Comparison of ENCODE assay signal across 9 cellular contexts in genomic region chr16:3235856-3236669, GRCh38. TPM values are rescaled to one million over a fixed set of nuclear protein-coding genes. Genes with fewer than 3 reads are reported as not detected.
A peak's percentile ranks its signal among the peaks of the same experiment; 100 is the strongest.
DNase-seq lines count a peak whose midpoint lies in the region; ATAC-seq and TF ChIP-seq lines count a peak whose summit lies in the region.
"Had no signal": no experiment of that assay in that cellular context is flagged by ENCODE, and none has a peak within 500 bp of the region (broad histone marks: within the 10 kb centered on the region; RNA-seq: fewer than 3 reads in every experiment).

No MANE protein-coding gene starts in this region.

- no peak overlapping the region for H3K4me3 ChIP-seq in epithelial cell of esophagus (ENCODE audit: low read length)

- H3K79me1 ChIP-seq in H9 (ENCODE audit: insufficient read depth, low read depth, low read length, poor library complexity, severe bottlenecking), result peaks cover 3% of the 10 kb centered on the region

- H4K20me1 ChIP-seq in H9 (ENCODE audit: control insufficient read depth, insufficient read depth, insufficient read length), result no peaks in the 10 kb centered on the region

- H2BK20ac ChIP-seq in H9 (ENCODE audit: low read depth, low read length, poor library complexity, severe bottlenecking), result no peak overlapping the region

- no peaks in the 10 kb centered on the region for H3K79me2 ChIP-seq in H9 (ENCODE audit: insufficient read depth, low read length)

- WGBS in H9 (ENCODE audit: extremely low coverage, insufficient read length, low lambda C conversion rate), result no CpG with 5 or more reads among the region's 29 CpGs

- H3K23ac ChIP-seq in H9 (ENCODE audit: insufficient read length, low read depth, low read length), result no peak overlapping the region

- no peak; the same call in 1 of the 2 replicates for ATAC-seq in WTC11
- ATAC-seq in HG03521 (IDR thresholded peaks at IDR 0.05; ENCODE audit: unreplicated experiment), result no peak
- ATAC-seq in activated CD4-positive, CD25-positive, alpha-beta regulatory T cell treated with anti-CD3 and anti-CD28 coated beads, Interleukin-2, amount 50 U/mL, for 24 hours, result no peak
- ATAC-seq in GM19452 (IDR thresholded peaks at IDR 0.05; ENCODE audit: unreplicated experiment), result no peak

- H3K27me3 Mint-ChIP-seq in H9 (ENCODE audit: low read depth) (peaks cover 7% of the 10 kb centered on the region), WTC11 (ENCODE audit: low read depth) (peaks cover 14% of the 10 kb centered on the region)

- H3K56ac ChIP-seq in H9 (ENCODE audit: insufficient read length, low read depth, low read length), result no peak overlapping the region

- H2BK15ac ChIP-seq in H9 (ENCODE audit: low read depth, low read length), result 0 out of 2 replicates have a peak overlapping the region, but pooled peaks have one; percentile 37

- DNase-seq in H9, result peak; percentile 72
- peak; percentile 59 for DNase-seq in WTC11 (ENCODE audit: low spot score)
- peak; percentile 34 for DNase-seq in epithelial cell of esophagus (ENCODE audit: low read depth)
- DNase-seq in stimulated activated CD4-positive, alpha-beta T cell treated with anti-CD3 and anti-CD28 coated beads, Interleukin-15, amount 100 ng/mL, for 24 hours, result peak; percentile 47
- no peak for DNase-seq in NCI-H446 (lab: John Stamatoyannopoulos, UW)

- H3T11ph ChIP-seq in H9 (ENCODE audit: low read length), result no peak overlapping the region

- no peak overlapping the region for H4K91ac ChIP-seq in H9 (ENCODE audit: insufficient read length, low read depth, low read length)

- H3K36me3 Mint-ChIP-seq in H9 (ENCODE audit: insufficient read depth in 1 of 3, low read depth in 3 of 3), result peaks cover 25 to 30% (median 26%) of the 10 kb centered on the region in 3 experiments
- H3K36me3 Mint-ChIP-seq in WTC11, result peaks cover 29% of the 10 kb centered on the region

- no peak overlapping the region for H3K18ac ChIP-seq in H9 (ENCODE audit: insufficient read length, low read depth, low read length)

- no peak overlapping the region for H3K4ac ChIP-seq in H9 (ENCODE audit: low read depth, low read length)

- no peaks in the 10 kb centered on the region for H3K27me3 ChIP-seq in H9 (ENCODE audit: insufficient read depth, low read length)

- POLR2A ChIA-PET in WTC11 (lab: Charles Lee), result no interaction called here

- H3K27ac ChIP-seq in H9 (ENCODE audit: insufficient read length, low read depth, low read length), result no peak overlapping the region

- H2BK5ac ChIP-seq in H9 (ENCODE audit: insufficient read length, low read length), result no peak overlapping the region

- H2AK5ac ChIP-seq in H9 (ENCODE audit: insufficient read length, low read length), result no peak overlapping the region

- H3K4me1 ChIP-seq in H9 (ENCODE audit: insufficient read depth, low read length), result no peaks in the 10 kb centered on the region

- H4K8ac ChIP-seq in H9 (replicated peaks; ENCODE audit: insufficient read length, low read depth, low read length), result no peak overlapping the region

- H2BK120ac ChIP-seq in H9 (ENCODE audit: low read depth, low read length, poor library complexity, severe bottlenecking), result no peak overlapping the region

- TF ChIP-seq CTCF in H9 (conservative IDR thresholded peaks at IDR 0.05) (no peak), WTC11 (IDR thresholded peaks at IDR 0.05) (no peak), epithelial cell of esophagus (IDR thresholded peaks at IDR 0.05; ENCODE audit: insufficient read depth, low read depth, low read length, missing control alignments) (no peak)

- H3K23me2 ChIP-seq in H9 (ENCODE audit: insufficient read length, low read depth, low read length, poor library complexity, severe bottlenecking), result no peaks in the 10 kb centered on the region

- no peak overlapping the region for H2AFZ ChIP-seq in H9 (ENCODE audit: low read length)

- H3K4me2 ChIP-seq in H9 (ENCODE audit: insufficient read depth, insufficient read length, low read length), result no peak overlapping the region

- H3K9me3 ChIP-seq in H9 (ENCODE audit: control insufficient read depth, low read depth, low read length), result no peaks in the 10 kb centered on the region

- H3K9me3 Mint-ChIP-seq in H9 (peaks cover 39 to 45% of the 10 kb centered on the region in 2 experiments), WTC11 (peaks cover 34% of the 10 kb centered on the region)

- H3K4me1 Mint-ChIP-seq in H9 (peaks cover 10 to 13% of the 10 kb centered on the region in 2 experiments), WTC11 (peaks cover 7% of the 10 kb centered on the region)

- H3K9ac ChIP-seq in H9 (ENCODE audit: extremely low read depth, insufficient read length, low read length), result no peak overlapping the region

- no peak overlapping the region for H2BK12ac ChIP-seq in H9 (ENCODE audit: insufficient read length, low read depth, low read length)

- no peak overlapping the region for H4K5ac ChIP-seq in H9 (ENCODE audit: insufficient read length, low read depth, low read length)

- CTCF ChIA-PET in WTC11 (lab: Charles Lee), result no interaction called here

- no peak overlapping the region for H3K14ac ChIP-seq in H9 (ENCODE audit: insufficient read depth, low read length)

- H3K27ac Mint-ChIP-seq in H9 (peak overlapping the region in 1 of 3 experiments; percentile 54; a peak in 1 of 7 replicates), WTC11 (no peak overlapping the region; the same call in 1 of the 2 replicates)

- peak overlapping the region; percentile 42 to 75 for H3K4me3 Mint-ChIP-seq in H9
- H3K4me3 Mint-ChIP-seq in WTC11, result peak overlapping the region; percentile 50

TF ChIP-seq in WTC11, 78 proteins besides CTCF, POLR2A, EP300 and RAD21 (continues in another document):
- TF ChIP-seq ZMAT4 (CRISPR knock-in tag; IDR thresholded peaks at IDR 0.05) (no peak), CREB1 (CRISPR knock-in tag; IDR thresholded peaks at IDR 0.05) (no peak), TCF7 (CRISPR knock-in tag; IDR thresholded peaks at IDR 0.05; ENCODE audit: low read depth) (no peak), SOX15 (CRISPR knock-in tag; IDR thresholded peaks at IDR 0.05) (no peak), GRHL2 (CRISPR knock-in tag; IDR thresholded peaks at IDR 0.05; ENCODE audit: insufficient replicate concordance, severe bottlenecking) (no peak), FOXP4 (CRISPR knock-in tag; IDR thresholded peaks at IDR 0.05) (no peak), ZBTB21 (CRISPR knock-in tag; IDR thresholded peaks at IDR 0.05; ENCODE audit: borderline replicate concordance) (no peak), EMX1 (CRISPR knock-in tag; IDR thresholded peaks at IDR 0.05) (no peak), TP53 (CRISPR knock-in tag; IDR thresholded peaks at IDR 0.05) (no peak), HMGA2 (CRISPR knock-in tag; IDR thresholded peaks at IDR 0.05) (no peak), ZNF423 (CRISPR knock-in tag; IDR thresholded peaks at IDR 0.05) (no peak), NR1H2 (CRISPR knock-in tag; IDR thresholded peaks at IDR 0.05) (no peak), ATF6 (CRISPR knock-in tag; IDR thresholded peaks at IDR 0.05) (no peak)

RNA-seq across cellular contexts. Expression of gene ZNF200, which starts 1.1 kb away (rescaled TPM):
- total RNA-seq in H9 (2021), result 14.8 and 14.9 TPM in 2 replicates
- total RNA-seq in WTC11 (2021), result 6.8 to 9.7 TPM (median 7.2 TPM) in 3 replicates

RNA-seq across cellular contexts. Expression of gene MEFV, which starts 20.4 kb away (rescaled TPM):
- not detected in 2 replicates for total RNA-seq in H9 (2021)
- total RNA-seq in WTC11 (2021), result 0.09 to 0.21 TPM (median 0.14 TPM) in 3 replicates

RNA-seq across cellular contexts. Expression of gene ZNF263, which starts 47.2 kb away (rescaled TPM):
- total RNA-seq in H9 (2021) (35.7 and 36.3 TPM in 2 replicates), WTC11 (2021) (24.9 to 29.5 TPM (median 27.8 TPM) in 3 replicates)

RNA-seq across cellular contexts. Expression of gene OR1F1, which starts 48.1 kb away (rescaled TPM):
- total RNA-seq in H9 (2021) (not detected in 2 replicates), WTC11 (2021) (0.27 to 0.46 TPM (median 0.44 TPM) in 3 replicates)
- total RNA-seq: fibroblast of lung had no signal

Comparison
In these comparisons a context has a peak if more than half of its experiments do, and no peak if none do; other contexts are left out.
1. DNase-seq: peak in H9 (single experiment), WTC11 (single experiment), epithelial cell of esophagus (single experiment) and stimulated activated CD4-positive, alpha-beta T cell treated with anti-CD3 and anti-CD28 coated beads, Interleukin-15, amount 100 ng/mL, for 24 hours (single experiment); none in NCI-H446 (0 of 2).